ENCODE assay signal across 15 cellular contexts in genomic region chr6:38103921-38104320, GRCh38.
A peak's percentile ranks its signal among the peaks of the same experiment; 100 is the strongest.
DNase-seq lines count a peak whose midpoint lies in the region; ATAC-seq, FAIRE-seq and TF ChIP-seq lines count a peak whose summit lies in the region.
"Had no signal": no experiment of that assay in that cellular context is flagged by ENCODE, and none has a peak within 500 bp of the region (broad histone marks: within the 10 kb centered on the region; RNA-seq: fewer than 3 reads in every experiment).

No MANE protein-coding gene starts in this region.

- no peak for TF ChIP-seq POLR2A in GM12891 (IDR thresholded peaks at IDR 0.05; ENCODE audit: low read depth, low read length)

- DNase-seq in ELF-1 (ENCODE audit: low read depth, low spot score), result peak; percentile 37
- no peak for DNase-seq in GM12891 (ENCODE audit: insufficient read length, low spot score)
- no peak for DNase-seq in T-helper 17 cell
- no peak for DNase-seq in mesothelial cell of epicardium (ENCODE audit: low spot score in 2 of 2, unreplicated experiment in 2 of 2)
- no peak for DNase-seq in activated CD4-positive, alpha-beta T cell treated with anti-CD3 and anti-CD28 coated beads, Interleukin-2, amount 50 U/mL, for 1 hour
- DNase-seq in activated CD8-positive, alpha-beta memory T cell treated with anti-CD3 and anti-CD28 coated beads, Interleukin-2, amount 50 U/mL, for 48 hours, result no peak
- DNase-seq: BE2C; CD4-positive, alpha-beta memory T cell; DMS79; HCEC 1CT; HFFc6 had no signal

- no peak for TF ChIP-seq CTCF in mesothelial cell of epicardium (IDR thresholded peaks at IDR 0.05; ENCODE audit: unreplicated experiment)

- H3K9me3 ChIP-seq in T-helper 17 cell (ENCODE audit: control insufficient read depth, low read length, poor library complexity, severe bottlenecking), result no peaks in the 10 kb centered on the region
- H3K9me3 ChIP-seq: A549, BE2C had no signal

- FAIRE-seq in GM12891 (lab: Jason Lieb, UNC), result peak; percentile 20
- FAIRE-seq: A549, G401.6, HTR-8/SVneo had no signal

- no peaks in the 10 kb centered on the region for H3K27me3 Mint-ChIP-seq in T-helper 17 cell
- no peaks in the 10 kb centered on the region for H3K27me3 Mint-ChIP-seq in mesothelial cell of epicardium (ENCODE audit: low read depth)
- H3K27me3 Mint-ChIP-seq: CD4-positive, alpha-beta memory T cell had no signal

- H3K4me1 Mint-ChIP-seq in T-helper 17 cell (peaks cover 16% of the 10 kb centered on the region), mesothelial cell of epicardium (peaks cover 17% of the 10 kb centered on the region)

- ATAC-seq in T-helper 17 cell, result no peak
- no peak for ATAC-seq in HG02763 (IDR thresholded peaks at IDR 0.05; ENCODE audit: unreplicated experiment)
- ATAC-seq: A549 had no signal

- no peaks in the 10 kb centered on the region for H3K9me3 Mint-ChIP-seq in mesothelial cell of epicardium
- H3K9me3 Mint-ChIP-seq: CD4-positive, alpha-beta memory T cell; HFFc6 had no signal

- H3K4me3 Mint-ChIP-seq in T-helper 17 cell (no peak overlapping the region), mesothelial cell of epicardium (no peak overlapping the region)
- H3K4me3 Mint-ChIP-seq: CD4-positive, alpha-beta memory T cell; HFFc6 had no signal

- H3K36me3 Mint-ChIP-seq in T-helper 17 cell (ENCODE audit: low read depth), result no peaks in the 10 kb centered on the region
- H3K36me3 Mint-ChIP-seq in mesothelial cell of epicardium, result peaks cover 10% of the 10 kb centered on the region

- peak overlapping the region; percentile 60 for H3K27ac Mint-ChIP-seq in T-helper 17 cell
- H3K27ac Mint-ChIP-seq in mesothelial cell of epicardium, result peak overlapping the region; percentile 8
- H3K27ac Mint-ChIP-seq: CD4-positive, alpha-beta memory T cell; HFFc6 had no signal

TF ChIP-seq in GM12891, 5 proteins besides CTCF, POLR2A, EP300 and RAD21:
- no peak for TF ChIP-seq TAF1 (IDR thresholded peaks at IDR 0.05; ENCODE audit: low read depth, low read length)
- TF ChIP-seq SPI1 (IDR thresholded peaks at IDR 0.05; ENCODE audit: low read depth, low read length), result peak; percentile 33
- no peak for TF ChIP-seq POU2F2 (IDR thresholded peaks at IDR 0.05; ENCODE audit: low read depth, low read length)
- no peak for TF ChIP-seq PAX5 (IDR thresholded peaks at IDR 0.05; ENCODE audit: insufficient read depth, low read length, severe bottlenecking)
- TF ChIP-seq POLR2AphosphoS5 (IDR thresholded peaks at IDR 0.05; ENCODE audit: low read depth, low read length), result no peak
